In the genomic region with DNA sequence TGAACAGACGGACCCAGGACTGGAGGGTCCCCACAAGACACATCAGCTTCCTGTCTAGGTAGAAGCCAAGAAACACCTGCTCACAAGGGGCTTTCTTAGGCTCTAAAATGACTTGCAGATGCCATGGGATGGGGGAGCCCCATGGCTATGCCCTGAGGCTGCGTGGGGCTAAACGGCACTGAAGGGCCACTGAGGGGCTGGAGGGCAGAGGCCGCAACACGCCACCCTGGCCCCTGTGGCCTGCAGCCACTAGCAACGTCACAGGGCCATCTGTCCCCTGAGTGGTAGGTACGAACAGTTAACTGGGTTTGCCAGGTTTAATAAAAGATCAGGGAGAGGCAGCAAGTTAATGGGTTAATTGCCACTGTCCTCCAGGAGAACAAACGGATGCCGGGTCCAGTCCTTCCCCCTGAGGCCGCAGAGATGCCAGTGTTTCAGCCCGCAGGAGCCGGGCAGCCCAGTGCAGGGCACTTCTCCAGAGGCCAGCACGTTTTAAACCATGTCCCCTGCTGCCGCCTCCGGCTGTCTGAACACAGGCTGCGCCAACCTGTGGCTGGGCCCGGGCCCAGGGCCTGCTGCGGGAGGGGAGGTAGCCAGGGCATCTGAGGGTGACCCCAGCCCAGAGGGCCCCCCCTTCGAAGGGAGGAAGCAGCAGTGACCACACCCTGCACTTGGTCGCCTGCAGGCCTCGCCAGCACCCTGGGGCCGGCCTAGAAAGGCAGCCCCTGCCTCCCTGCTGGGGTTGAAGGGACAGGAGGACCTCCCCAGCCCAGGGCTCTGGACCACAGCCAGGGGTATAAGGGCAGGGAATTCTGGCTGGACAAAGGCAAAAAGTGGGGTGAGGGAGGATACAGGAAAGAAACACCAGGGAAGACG, we compare ENCODE assay signal across 12 cellular contexts.
DNase-seq lines count a peak whose midpoint lies in the region; ATAC-seq, FAIRE-seq and TF ChIP-seq lines count a peak whose summit lies in the region.
"Had no signal": no experiment of that assay in that cellular context is flagged by ENCODE, and none has a peak within 500 bp of the region (broad histone marks: within the 10 kb centered on the region; RNA-seq: fewer than 3 reads in every experiment).

No MANE protein-coding gene starts in this region.

- H2AFZ ChIP-seq in H1 (ENCODE audit: low read length) (no peak overlapping the region), PC-3 (ENCODE audit: low read length) (no peak overlapping the region)

- no peaks in the 10 kb centered on the region for H3K9me3 ChIP-seq in H1 (ENCODE audit: insufficient read depth in 2 of 2, low read depth in 1 of 2, low read length in 1 of 2)
- H3K9me3 ChIP-seq in lung (ENCODE audit: control insufficient read depth in 2 of 2, insufficient read depth in 1 of 2, low read length in 1 of 2), result no peaks in the 10 kb centered on the region
- H3K9me3 ChIP-seq in suprapubic skin, result no peaks in the 10 kb centered on the region
- no peaks in the 10 kb centered on the region for H3K9me3 ChIP-seq in effector memory CD4-positive, alpha-beta T cell (ENCODE audit: control insufficient read depth, low read length)
- no peaks in the 10 kb centered on the region for H3K9me3 ChIP-seq in PC-3 (ENCODE audit: low read length)

- H2BK120ac ChIP-seq in H1 (replicated peaks; ENCODE audit: low read depth, low read length), result no peak overlapping the region

- H2BK12ac ChIP-seq in H1 (ENCODE audit: low read depth, low read length), result no peak overlapping the region

- H3K9me2 ChIP-seq in PC-3 (replicated peaks; ENCODE audit: low read length), result no peaks in the 10 kb centered on the region

- peak; percentile 70 for DNase-seq in Jurkat, Clone E6-1 (ENCODE audit: low read depth, low spot score)
- DNase-seq in H1 (ENCODE audit: low read depth in 1 of 2, low spot score in 2 of 2), result no peak
- no peak for DNase-seq in lung (ENCODE audit: low spot score)
- DNase-seq in suprapubic skin (ENCODE audit: low spot score in 2 of 2), result peak in 1 of 2 donors; percentile 63
- DNase-seq in NCI-H2081 treated with DMSO at 0.1 percent for 48 hours (lab: John Stamatoyannopoulos, UW), result no peak
- DNase-seq in effector memory CD4-positive, alpha-beta T cell, result no peak
- DNase-seq in ecto neural progenitor cell (ENCODE audit: low spot score), result no peak
- no peak for DNase-seq in PC-3
- DNase-seq: activated CD4-positive, alpha-beta memory T cell treated with anti-CD3 and anti-CD28 coated beads for 36 hours; activated naive CD8-positive, alpha-beta T cell treated with anti-CD3 and anti-CD28 coated beads, Interleukin-2, amount 50 U/mL, for 24 hours; NCI-H1694 had no signal

- H3K79me2 ChIP-seq in H1 (ENCODE audit: control insufficient read depth in 1 of 2, insufficient read depth in 2 of 2, low read length in 2 of 2) (no peaks in the 10 kb centered on the region), PC-3 (ENCODE audit: low read length) (no peaks in the 10 kb centered on the region)

- no peak overlapping the region for H3K4ac ChIP-seq in H1 (replicated peaks; ENCODE audit: insufficient read length, low read depth, low read length)

- no peak overlapping the region for H3K23ac ChIP-seq in H1 (ENCODE audit: insufficient read length)

- H3K79me1 ChIP-seq in H1 (ENCODE audit: low read depth, low read length), result no peaks in the 10 kb centered on the region

- no peak for FAIRE-seq in H1 (lab: Jason Lieb, UNC)
- FAIRE-seq: D721Med had no signal

- 0 out of 2 replicates have a peak overlapping the region, but pooled peaks have one; percentile 2 for H2AK5ac ChIP-seq in H1 (ENCODE audit: low read depth, low read length)

- H3K27me3 ChIP-seq in H1 (replicated peaks in 1 of 4; ENCODE audit: control insufficient read depth in 3 of 4, extremely low read depth in 1 of 4, insufficient read depth in 3 of 4, low read length in 3 of 4) (no peaks in the 10 kb centered on the region), lung (ENCODE audit: control insufficient read depth, insufficient read depth) (no peaks in the 10 kb centered on the region), suprapubic skin (no peaks in the 10 kb centered on the region), PC-3 (ENCODE audit: low read length) (no peaks in the 10 kb centered on the region)
- H3K27me3 ChIP-seq in effector memory CD4-positive, alpha-beta T cell (replicated peaks; ENCODE audit: control insufficient read depth, insufficient read depth, low read length, poor library complexity, severe bottlenecking), result no peaks in the 10 kb centered on the region

- no TSS peak for BruUV-seq in PC-3 (replicated peaks; lab: Mats Ljungman, UMichigan)

- H3K27ac ChIP-seq in H1 (ENCODE audit: low read depth, low read length) (no peak overlapping the region), lung (ENCODE audit: low read depth in 1 of 2, low read length in 1 of 2) (peak overlapping the region; percentile 67 to 82), suprapubic skin (peak overlapping the region; percentile 77), PC-3 (ENCODE audit: low read length) (no peak overlapping the region)
- H3K27ac ChIP-seq in effector memory CD4-positive, alpha-beta T cell (ENCODE audit: insufficient read depth, low read length, poor library complexity, severe bottlenecking), result no peak overlapping the region

- CTCF ChIA-PET in H1 (lab: Charles Lee; ENCODE audit: partially characterized antibody), result interaction anchor here (0.9 to 13.8 kb wide), 10 partner anchors 11 to 409 kb away, joined by 3 to 209 read pairs (median 4); no protein-coding TSS in a partner anchor
- CTCF ChIA-PET in PC-3 (lab: Charles Lee), result no interaction called here

- no peak for TF ChIP-seq RAD21 in H1 (IDR thresholded peaks at IDR 0.05 in 1 of 2, conservative IDR thresholded peaks at IDR 0.05 in 1 of 2; ENCODE audit: low read depth in 2 of 2, low read length in 2 of 2)

- POLR2A ChIA-PET in H1 (lab: Charles Lee; ENCODE audit: partially characterized antibody), result no interaction called here
- POLR2A ChIA-PET in PC-3 (lab: Charles Lee; ENCODE audit: unreplicated experiment), result interaction anchor here (0.8 kb wide), 1 partner anchor 32 kb away, joined by 3 read pairs; no protein-coding TSS in a partner anchor

- H2BK20ac ChIP-seq in H1 (ENCODE audit: low read length), result no peak overlapping the region

- H3K23me2 ChIP-seq in H1 (ENCODE audit: low read depth, low read length), result no peaks in the 10 kb centered on the region

- H3F3A ChIP-seq in PC-3 (ENCODE audit: low read length, unreplicated experiment), result no peaks in the 10 kb centered on the region

- H3K4me3 ChIP-seq in Jurkat, Clone E6-1 (ENCODE audit: low read length), result no peak overlapping the region
- no peak overlapping the region for H3K4me3 ChIP-seq in H1 (ENCODE audit: extremely low read depth in 1 of 4, insufficient read depth in 2 of 4, low read depth in 3 of 4, low read length in 4 of 4)
- no peak overlapping the region for H3K4me3 ChIP-seq in lung
- H3K4me3 ChIP-seq in suprapubic skin, result no peak overlapping the region
- H3K4me3 ChIP-seq in effector memory CD4-positive, alpha-beta T cell (ENCODE audit: insufficient read depth, low read depth, low read length, poor library complexity, severe bottlenecking), result no peak overlapping the region
- H3K4me3 ChIP-seq in PC-3 (ENCODE audit: low read length), result no peak overlapping the region

- H4K5ac ChIP-seq in H1 (ENCODE audit: insufficient read length, low read depth, low read length), result no peak overlapping the region

- WGBS in H1 (ENCODE audit: extremely low coverage in 1 of 2, insufficient coverage in 1 of 2, insufficient read length in 1 of 2, insufficient replicate concordance in 2 of 2, low coverage in 1 of 2, low lambda C conversion rate in 2 of 2, missing lambda C conversion rate in 1 of 2), 2 experiments, result 85% methylated on average over 21 of the region's 23 CpGs; no CpG with 5 or more reads in 1 of the 2 experiments
- 51 to 68% methylated on average over 23 of the region's 23 CpGs for WGBS in lung, 2 donors
- 42% methylated on average over 21 of the region's 23 CpGs for WGBS in suprapubic skin

- TF ChIP-seq POLR2A in H1 (IDR thresholded peaks at IDR 0.05; ENCODE audit: control extremely low read depth in 1 of 2, low read depth in 2 of 2, low read length in 2 of 2), result no peak
- TF ChIP-seq POLR2A in suprapubic skin (IDR thresholded peaks at IDR 0.05), result no peak

- H3K18ac ChIP-seq in H1 (ENCODE audit: extremely low read depth, low read length), result no peak overlapping the region

- intact Hi-C loops in PC-3 (cut with micrococcal nuclease), result no loop called here

- TF ChIP-seq CTCF in H1 (IDR thresholded peaks at IDR 0.05; ENCODE audit: control extremely low read depth in 1 of 3, insufficient read depth in 1 of 3, low read depth in 1 of 3, low read length in 3 of 3) (no peak), lung (IDR thresholded peaks at IDR 0.05; ENCODE audit: control extremely low read depth, extremely low read depth) (no peak), suprapubic skin (IDR thresholded peaks at IDR 0.05) (no peak), PC-3 (conservative IDR thresholded peaks at IDR 0.05; ENCODE audit: low read depth, low read length) (no peak)

- H3K4me2 ChIP-seq in H1 (ENCODE audit: insufficient read depth in 1 of 2, low read depth in 2 of 2, low read length in 2 of 2), result no peak overlapping the region
- H3K4me2 ChIP-seq in PC-3 (ENCODE audit: low read length), result no peak overlapping the region

- H4K20me1 ChIP-seq in H1 (replicated peaks in 1 of 2; ENCODE audit: control insufficient read depth in 1 of 2, insufficient read depth in 2 of 2, low read length in 2 of 2) (peaks cover 1 to 2% of the 10 kb centered on the region in 2 experiments), PC-3 (ENCODE audit: low read length) (no peaks in the 10 kb centered on the region)

- no peak for ATAC-seq in lung (ENCODE audit: insufficient read depth, low FRiP score)
- ATAC-seq in PC-3, result no peak
- ATAC-seq: activated naive CD8-positive, alpha-beta T cell treated with anti-CD3 and anti-CD28 coated beads, Interleukin-2, amount 50 U/mL, for 24 hours had no signal

- H3K9ac ChIP-seq in H1 (replicated peaks in 1 of 4; ENCODE audit: extremely low read depth in 1 of 4, low read depth in 3 of 4, low read length in 3 of 4) (no peak overlapping the region), PC-3 (ENCODE audit: low read length) (no peak overlapping the region)

- no peak overlapping the region for H2BK15ac ChIP-seq in H1 (ENCODE audit: low read length)

- TF ChIP-seq EP300 in H1 (IDR thresholded peaks at IDR 0.05; ENCODE audit: borderline replicate concordance in 1 of 2, low read depth in 2 of 2, low read length in 2 of 2) (no peak), suprapubic skin (IDR thresholded peaks at IDR 0.05) (no peak)

- H3K14ac ChIP-seq in H1 (ENCODE audit: insufficient read length), result no peak overlapping the region

- H3K4me1 ChIP-seq in H1 (replicated peaks in 1 of 4; ENCODE audit: control insufficient read depth in 3 of 4, insufficient read depth in 4 of 4, low read length in 3 of 4) (peaks cover 0 to 12% (median 7%) of the 10 kb centered on the region in 4 experiments), lung (ENCODE audit: control insufficient read depth in 2 of 2, insufficient read depth in 2 of 2, low read length in 2 of 2) (peaks cover 3 to 29% of the 10 kb centered on the region in 2 donors), suprapubic skin (peaks cover 77% of the 10 kb centered on the region), PC-3 (ENCODE audit: insufficient read depth, low read length) (peaks cover 30% of the 10 kb centered on the region)
- peaks cover 3% of the 10 kb centered on the region for H3K4me1 ChIP-seq in effector memory CD4-positive, alpha-beta T cell (ENCODE audit: control insufficient read depth, insufficient read depth, low read length, poor library complexity, severe bottlenecking)

- H3K36me3 ChIP-seq in H1 (ENCODE audit: control insufficient read depth in 2 of 4, insufficient read depth in 4 of 4, low read length in 3 of 4) (peaks cover 0 to 2% (median 0%) of the 10 kb centered on the region in 4 experiments; a peak in 1 of 8 replicates), lung (ENCODE audit: control insufficient read depth in 2 of 2, insufficient read depth in 2 of 2, low read length in 2 of 2) (peaks cover 5 to 27% of the 10 kb centered on the region in 2 donors), suprapubic skin (peaks cover 29% of the 10 kb centered on the region), PC-3 (ENCODE audit: low read depth, low read length) (no peaks in the 10 kb centered on the region)
- no peaks in the 10 kb centered on the region for H3K36me3 ChIP-seq in effector memory CD4-positive, alpha-beta T cell (ENCODE audit: control insufficient read depth, insufficient read depth, low read length)

- H3K56ac ChIP-seq in H1 (replicated peaks; ENCODE audit: insufficient read length, low read depth, low read length), result no peak overlapping the region

- no peak overlapping the region for H2BK5ac ChIP-seq in H1 (ENCODE audit: low read depth, low read length)

- no peak overlapping the region for H4K8ac ChIP-seq in H1 (ENCODE audit: extremely low read depth, insufficient read depth, low read length)

- H4K91ac ChIP-seq in H1 (replicated peaks; ENCODE audit: insufficient read length, low read length), result no peak overlapping the region

Comparison
In these comparisons a context has a peak if more than half of its experiments do, and no peak if none do; other contexts are left out.
1. H3K27ac ChIP-seq: peak in lung (2 of 2) and suprapubic skin (single experiment); none in H1 (single experiment), effector memory CD4-positive, alpha-beta T cell (single experiment) and PC-3 (single experiment).